ENCODE assay signal across 26 cellular contexts in genomic region chr5:51573835-51574234, GRCh38.
"Had no signal": no experiment of that assay in that cellular context is flagged by ENCODE, and none has a peak within 500 bp of the region (broad histone marks: within the 10 kb centered on the region; RNA-seq: fewer than 3 reads in every experiment).

No MANE protein-coding gene starts in this region.

- H3K27me3 ChIP-seq: SJCRH30 had no signal

- H3K4me3 ChIP-seq: SJCRH30, SK-N-MC had no signal

- DNase-seq: activated CD4-positive, alpha-beta T cell treated with anti-CD3 and anti-CD28 coated beads for 36 hours; activated CD4-positive, alpha-beta T cell treated with anti-CD3 and anti-CD28 coated beads, Interleukin-2, amount 10 ng/mL, durations not matched to agents 7 days and 5 days; activated CD4-positive, alpha-beta T cell treated with anti-CD3 and anti-CD28 coated beads, Interleukin-2, amount 50 U/mL, for 48 hours; activated CD8-positive, alpha-beta T cell treated with anti-CD3 and anti-CD28 coated beads, Interleukin-2, amount 10 ng/mL, durations not matched to agents 7 days and 5 days; activated gamma-delta T cell; activated naive CD4-positive, alpha-beta T cell treated with anti-CD3 and anti-CD28 coated beads for 36 hours; activated T-cell treated with anti-CD3 and anti-CD28 coated beads, Interleukin-2, amount 50 U/mL, for 24 hours; anterior cingulate cortex; caudate nucleus; Karpas-422; KBM-7; NCI-H1048; NCI-H1105 treated with DMSO at 0.1 percent for 48 hours; NCI-H146; NCI-H187; NCI-H2029 treated with DMSO at 0.1 percent for 48 hours; NCI-H2171 treated with DMSO at 0.1 percent for 48 hours; NCI-H2227 treated with DMSO at 0.1 percent for 48 hours; NCI-H446; NCI-H510A treated with DMSO at 0.1 percent for 48 hours; NCI-H526 treated with DMSO at 0.1 percent for 48 hours; NCI-H774; SHP77; SJCRH30; T1000 had no signal

- H3K4me1 ChIP-seq: SJCRH30 had no signal

- H3K27ac ChIP-seq: SJCRH30, SK-N-MC had no signal

- H3K36me3 ChIP-seq: SJCRH30 had no signal

- H3K9me3 ChIP-seq: SJCRH30 had no signal
